7 cellular contexts compared by ENCODE assay signal in the genomic region with DNA sequence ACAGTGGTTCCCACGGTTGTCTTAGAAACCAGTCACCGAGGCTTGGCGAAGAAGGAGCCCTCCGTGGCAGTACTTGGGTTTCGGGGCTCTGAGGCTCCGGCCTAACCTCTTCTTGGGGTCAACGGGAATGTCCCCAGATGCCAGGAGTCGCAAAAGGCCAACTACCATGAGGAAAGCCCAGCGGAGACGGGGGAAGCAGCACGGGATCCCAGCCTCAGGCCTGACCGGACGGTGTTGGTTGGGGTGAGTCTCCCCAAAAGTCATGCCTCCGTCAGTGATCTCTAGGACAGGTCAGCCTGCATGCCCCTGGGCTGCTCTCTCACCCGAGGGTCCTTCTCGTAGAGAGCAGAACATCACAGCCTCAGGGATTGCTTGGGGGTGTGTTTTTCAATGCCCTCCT.
A peak's percentile ranks its signal among the peaks of the same experiment; 100 is the strongest.
DNase-seq lines count a peak whose midpoint lies in the region; ATAC-seq and TF ChIP-seq lines count a peak whose summit lies in the region.
"Not testable (repeated sequence)": the region's sequence is repeated elsewhere in the genome, so short reads cannot be mapped to it uniquely, and the experiment has no call there.

No MANE protein-coding gene starts in this region.

- not testable (repeated sequence) for H3K36me3 Mint-ChIP-seq in T-helper 2 cell treated with Interferon-gamma antibody and Interleukin-4, amounts not matched to agents 5 μg/mL and 100 μg/mL, for 36 hours (ENCODE audit: low read depth)

- H3K27ac Mint-ChIP-seq in T-helper 2 cell treated with Interferon-gamma antibody and Interleukin-4, amounts not matched to agents 5 μg/mL and 100 μg/mL, for 36 hours, result not testable (repeated sequence)

- not testable (repeated sequence) for TF ChIP-seq EP300 in ovary (IDR thresholded peaks at IDR 0.05); stomach (IDR thresholded peaks at IDR 0.05)

- WGBS in ovary, 3 donors, result 90 to 93% (median 90%) methylated on average over 14 to 16 of the region's 16 CpGs
- 74 to 94% (median 87%) methylated on average over 8 to 15 of the region's 16 CpGs for WGBS in stomach, 5 donors

- not testable (repeated sequence) for ATAC-seq in left cardiac atrium, lower lobe of right lung

- TF ChIP-seq CTCF in coronary artery (IDR thresholded peaks at IDR 0.05); lower lobe of right lung (IDR thresholded peaks at IDR 0.05); ovary (IDR thresholded peaks at IDR 0.05); stomach (IDR thresholded peaks at IDR 0.05): not testable (repeated sequence)

- TF ChIP-seq POLR2A in ovary (IDR thresholded peaks at IDR 0.05); stomach (IDR thresholded peaks at IDR 0.05): not testable (repeated sequence)

- not testable (repeated sequence) for H3K27ac ChIP-seq in coronary artery, lower lobe of right lung, ovary, stomach

- H3K4me3 Mint-ChIP-seq in T-helper 2 cell treated with Interferon-gamma antibody and Interleukin-4, amounts not matched to agents 5 μg/mL and 100 μg/mL, for 36 hours, result not testable (repeated sequence)

- not testable (repeated sequence) for H3K27me3 ChIP-seq in lower lobe of right lung (ENCODE audit: low read depth); ovary; stomach

- not testable (repeated sequence) for H3K4me3 ChIP-seq in coronary artery, lower lobe of right lung, ovary, stomach

- not testable (repeated sequence) for H3K27me3 Mint-ChIP-seq in T-helper 2 cell treated with Interferon-gamma antibody and Interleukin-4, amounts not matched to agents 5 μg/mL and 100 μg/mL, for 36 hours (ENCODE audit: low read depth)

- intact Hi-C loops in left cardiac atrium (cut with DNase I); lower lobe of right lung (cut with DNase I); ovary (cut with DNase I); stomach (cut with DNase I; ENCODE audit: low total_unique reads): not testable (repeated sequence)

- H3K9me3 ChIP-seq in lower lobe of right lung, ovary, stomach: not testable (repeated sequence)

- H3K9me3 Mint-ChIP-seq in T-helper 2 cell treated with Interferon-gamma antibody and Interleukin-4, amounts not matched to agents 5 μg/mL and 100 μg/mL, for 36 hours, result not testable (repeated sequence)

- not testable (repeated sequence) for H3K4me1 Mint-ChIP-seq in T-helper 2 cell treated with Interferon-gamma antibody and Interleukin-4, amounts not matched to agents 5 μg/mL and 100 μg/mL, for 36 hours (ENCODE audit: low read depth)

- H3K4me1 ChIP-seq in lower lobe of right lung; ovary (ENCODE audit: insufficient read depth); stomach: not testable (repeated sequence)

- peak; percentile 3 for DNase-seq in T-helper 2 cell treated with Interferon-gamma antibody and Interleukin-4, amounts not matched to agents 5 μg/mL and 100 μg/mL, for 36 hours (ENCODE audit: low spot score)
- peak; percentile 7 to 11 for DNase-seq in activated T-cell treated with anti-CD3 and anti-CD28 coated beads, Interleukin-2, amount 50 U/mL, for 48 hours
- DNase-seq in coronary artery (ENCODE audit: low spot score) (peak; percentile 36), left cardiac atrium (peak; percentile 10), lower lobe of right lung (peak; percentile 21), ovary (peak in 4 of 5 donors; percentile 9 to 27 (median 16)), stomach (peak; percentile 11)

- not testable (repeated sequence) for H3K36me3 ChIP-seq in lower lobe of right lung, ovary, stomach
